ENCODE assay signal across 10 cellular contexts in the genomic region with DNA sequence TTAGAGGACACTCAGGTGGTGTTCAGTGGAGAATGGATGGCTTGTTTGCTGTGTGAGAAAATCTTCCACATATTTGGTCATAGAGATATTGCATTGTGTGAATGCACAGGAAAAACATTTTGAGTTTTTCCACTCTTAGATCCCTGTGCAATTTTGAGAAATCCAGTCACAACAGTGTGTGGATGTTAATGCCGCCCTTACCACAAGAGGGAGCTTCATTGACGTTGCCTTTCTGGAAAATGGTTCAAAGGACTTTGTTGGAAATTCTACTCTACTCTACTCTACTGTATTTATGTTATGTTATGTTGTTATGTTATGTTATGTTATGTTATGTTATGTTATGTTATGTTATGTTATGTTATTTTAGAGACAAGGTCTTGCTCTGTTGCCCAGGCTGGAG. TPM values are rescaled to one million over a fixed set of nuclear protein-coding genes. Genes with fewer than 3 reads are reported as not detected.
DNase-seq lines count a peak whose midpoint lies in the region; ATAC-seq, FAIRE-seq and TF ChIP-seq lines count a peak whose summit lies in the region.
"Had no signal": no experiment of that assay in that cellular context is flagged by ENCODE, and none has a peak within 500 bp of the region (broad histone marks: within the 10 kb centered on the region; RNA-seq: fewer than 3 reads in every experiment).

No MANE protein-coding gene starts in this region.

- in situ Hi-C loops in GM13977 (cut with MboI; ENCODE audit: low pct_unique_long_range_greater_than_20kb, low sequenced_read_pairs, unreplicated experiment) = loop anchor here (25.0 kb wide), 1 partner anchor 164 kb away; the partner anchor contains the start of gene ZNF763

- H3K27ac ChIP-seq in adrenal gland = no peak overlapping the region

- no peaks in the 10 kb centered on the region for H3K4me1 ChIP-seq in adrenal gland (replicated peaks in 1 of 2)

- peaks cover 0 to 6% (median 0%) of the 10 kb centered on the region in 3 donors for H3K9me3 ChIP-seq in adrenal gland (replicated peaks in 1 of 3)

- no peak overlapping the region for H3K4me3 ChIP-seq in AG10803 (ENCODE audit: low read length)
- no peak overlapping the region for H3K4me3 ChIP-seq in adrenal gland

- 14 to 28% (median 22%) methylated on average over 2 of the region's 2 CpGs for WGBS in adrenal gland, 4 donors

- no peaks in the 10 kb centered on the region for H3K27me3 ChIP-seq in adrenal gland

- peak; percentile 40 for ATAC-seq in left colon
- ATAC-seq in HG03354 (IDR thresholded peaks at IDR 0.05; ENCODE audit: poor library complexity, severe bottlenecking, unreplicated experiment) = no peak

- no peak for DNase-seq in AG10803 (ENCODE audit: low read depth)
- DNase-seq in GM13977 (ENCODE audit: low spot score) = no peak
- DNase-seq in adrenal gland = peak in 2 of 7 donors; percentile 29 to 32
- no peak for DNase-seq in left colon
- DNase-seq in UCSD-AML1 (lab: John Stamatoyannopoulos, UW; ENCODE audit: unreplicated experiment) = no peak
- DNase-seq in H54 (ENCODE audit: insufficient read length, low spot score) = no peak
- no peak for DNase-seq in activated CD4-positive, CD25-positive, alpha-beta regulatory T cell (lab: John Stamatoyannopoulos, UW)
- DNase-seq: activated naive CD8-positive, alpha-beta T cell treated with anti-CD3 and anti-CD28 coated beads, Interleukin-2, amount 10 ng/mL, durations not matched to agents 7 days and 5 days; NCI-H2029 had no signal

- no peak for FAIRE-seq in H54 (lab: Jason Lieb, UNC)

- no peaks in the 10 kb centered on the region for H3K36me3 ChIP-seq in adrenal gland (replicated peaks in 1 of 2)

- TF ChIP-seq POLR2A in adrenal gland (IDR thresholded peaks at IDR 0.05) = no peak
- no peak for TF ChIP-seq POLR2A in H54 (IDR thresholded peaks at IDR 0.05; ENCODE audit: low read depth, low read length)

- intact Hi-C loops in adrenal gland (cut with DNase I) = no loop called here
- intact Hi-C loops in left colon (cut with DNase I, micrococcal nuclease) = no loop called here

- TF ChIP-seq CTCF in AG10803 (conservative IDR thresholded peaks at IDR 0.05; ENCODE audit: low read length) = peak; percentile 57
- TF ChIP-seq CTCF in GM13977 (IDR thresholded peaks at IDR 0.05; ENCODE audit: extremely low read depth, insufficient read depth, missing control alignments) = peak; percentile 26
- TF ChIP-seq CTCF in adrenal gland (IDR thresholded peaks at IDR 0.05) = peak; percentile 17 to 53 (median 42)

RNA-seq across cellular contexts. Expression of gene ZNF20, which starts 13.4 kb away (rescaled TPM):
- total RNA-seq in adrenal gland (1 to 10 TPM; 1.2 to 6.4 (median 4.1) TPM), left colon (1 to 10 TPM; 3.8 to 6.2 TPM)
- 1 to 10 TPM; 3.6 to 3.9 (median 3.7) TPM for polyA plus RNA-seq in adrenal gland

RNA-seq across cellular contexts. Expression of gene ZNF625, which starts 29.8 kb away (rescaled TPM):
- total RNA-seq in adrenal gland (10 to 100 TPM in 1 of 8 donors, 1 to 10 TPM in 7; 5.1 to 11.7 (median 8.4) TPM), left colon (1 to 10 TPM; 2.8 to 3.0 TPM)
- polyA plus RNA-seq in adrenal gland = 1 to 10 TPM; 1.7 to 7.2 (median 4.5) TPM

RNA-seq across cellular contexts. Expression of gene ZNF136, which starts 36.2 kb away (rescaled TPM):
- total RNA-seq in adrenal gland (10 to 100 TPM in 7 of 8 donors, 1 to 10 TPM in 1; 5.8 to 19.8 (median 11.4) TPM), left colon (1 to 10 TPM; 5.6 to 6.1 TPM)
- 1 to 10 TPM; 5.1 to 9.9 (median 5.9) TPM for polyA plus RNA-seq in adrenal gland
